In the genomic region with DNA sequence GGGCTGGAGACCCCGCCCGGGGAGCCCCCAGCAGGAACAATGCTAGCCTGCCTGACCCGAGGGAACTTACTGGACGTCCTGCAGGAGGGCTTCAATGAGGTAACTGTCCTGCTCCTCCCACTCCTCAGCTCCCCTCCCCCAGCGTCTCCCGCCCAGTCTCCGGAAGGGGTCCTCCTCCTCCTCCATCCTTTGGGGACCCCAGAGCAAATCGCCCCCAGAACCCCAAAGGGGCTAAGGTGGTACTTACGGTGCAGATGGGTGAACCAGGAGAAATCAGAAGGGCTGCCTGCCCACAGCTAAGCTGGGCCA, we compare ENCODE assay signal across 1 cellular context.
TF ChIP-seq lines count a peak whose summit lies in the region.

No MANE protein-coding gene starts in this region.

TF ChIP-seq in IMR-90, 13 proteins besides CTCF, POLR2A, EP300 and RAD21:
- no peak for TF ChIP-seq RFX5 (IDR thresholded peaks at IDR 0.05; ENCODE audit: low read depth, low read length)
- no peak for TF ChIP-seq SMC3 (IDR thresholded peaks at IDR 0.05; ENCODE audit: low read depth, low read length)
- TF ChIP-seq RCOR1 (IDR thresholded peaks at IDR 0.05; ENCODE audit: insufficient replicate concordance, low read length), result no peak
- no peak for TF ChIP-seq MAZ (IDR thresholded peaks at IDR 0.05; ENCODE audit: borderline replicate concordance, low read depth, low read length)
